In genomic region chr5:118519466-118519865, GRCh38 we compare ENCODE assay signal across 6 cellular contexts.
"Had no signal": no experiment of that assay in that cellular context is flagged by ENCODE, and none has a peak within 500 bp of the region (broad histone marks: within the 10 kb centered on the region; RNA-seq: fewer than 3 reads in every experiment).

No MANE protein-coding gene starts in this region.

- H3K27me3 Mint-ChIP-seq: IgD-negative memory B cell had no signal

- H3K27ac ChIP-seq: HL-60 had no signal

- H3K4me3 ChIP-seq: K562 had no signal

- H3K4me1 Mint-ChIP-seq: IgD-negative memory B cell had no signal

- H3K27ac Mint-ChIP-seq: IgD-negative memory B cell had no signal

- H3K36me3 Mint-ChIP-seq: IgD-negative memory B cell had no signal

- ATAC-seq: HepG2, K562 had no signal

- FAIRE-seq: HepG2, HTR-8/SVneo, K562 had no signal

- H3K4me3 Mint-ChIP-seq: IgD-negative memory B cell had no signal

- DNase-seq: IMR-90 had no signal
